In genomic region chr13:107374038-107374437, GRCh38 we compare ENCODE assay signal across 17 cellular contexts.
"Had no signal": no experiment of that assay in that cellular context is flagged by ENCODE, and none has a peak within 500 bp of the region (broad histone marks: within the 10 kb centered on the region; RNA-seq: fewer than 3 reads in every experiment).

No MANE protein-coding gene starts in this region.

- H3K4me1 Mint-ChIP-seq: activated CD4-positive, alpha-beta T cell treated with anti-CD3 and anti-CD28 coated beads, Interleukin-2, amount 10 ng/mL, durations not matched to agents 7 days and 5 days; activated naive CD4-positive, alpha-beta T cell treated with anti-CD3 and anti-CD28 coated beads, Interleukin-2, amount 10 ng/mL, durations not matched to agents 7 days and 5 days; stimulated activated memory B cell treated with anti-CD40 and anti-IgM and Interleukin-4, amounts not matched to agents 10 μg/mL and 1 μg/mL and 100 μg/mL, for 72 hours had no signal

- H3K4me1 ChIP-seq: ascending aorta, foreskin keratinocyte, left lung, parathyroid adenoma, testis had no signal

- H3K9me3 Mint-ChIP-seq: activated CD4-positive, alpha-beta T cell treated with anti-CD3 and anti-CD28 coated beads, Interleukin-2, amount 10 ng/mL, durations not matched to agents 7 days and 5 days; activated naive CD4-positive, alpha-beta T cell treated with anti-CD3 and anti-CD28 coated beads, Interleukin-2, amount 10 ng/mL, durations not matched to agents 7 days and 5 days; activated T-cell treated with anti-CD3 and anti-CD28 coated beads, Interleukin-2, amount 50 U/mL, for 4 hours; nephron; stimulated activated memory B cell treated with anti-CD40 and anti-IgM and Interleukin-4, amounts not matched to agents 10 μg/mL and 1 μg/mL and 100 μg/mL, for 72 hours had no signal

- ATAC-seq: activated CD4-positive, CD25-positive, alpha-beta regulatory T cell treated with anti-CD3 and anti-CD28 coated beads, Interleukin-2, amount 50 U/mL, for 24 hours; activated CD8-positive, alpha-beta T cell treated with anti-CD3 and anti-CD28 coated beads, Interleukin-2, amount 10 ng/mL, durations not matched to agents 7 days and 5 days; activated T-cell treated with anti-CD3 and anti-CD28 coated beads, Interleukin-2, amount 50 U/mL, for 4 hours; effector memory CD8-positive, alpha-beta T cell; foreskin keratinocyte; stimulated activated memory B cell treated with anti-CD40 and anti-IgM and Interleukin-4, amounts not matched to agents 10 μg/mL and 1 μg/mL and 100 μg/mL, for 72 hours had no signal

- H3K9ac ChIP-seq: parathyroid adenoma had no signal

- H3K27ac ChIP-seq: ascending aorta, foreskin keratinocyte, left lung, parathyroid adenoma, testis, upper lobe of left lung had no signal

- H3K4me3 Mint-ChIP-seq: activated CD4-positive, alpha-beta T cell treated with anti-CD3 and anti-CD28 coated beads, Interleukin-2, amount 10 ng/mL, durations not matched to agents 7 days and 5 days; activated CD8-positive, alpha-beta T cell treated with anti-CD3 and anti-CD28 coated beads, Interleukin-2, amount 10 ng/mL, durations not matched to agents 7 days and 5 days; activated naive CD4-positive, alpha-beta T cell treated with anti-CD3 and anti-CD28 coated beads, Interleukin-2, amount 10 ng/mL, durations not matched to agents 7 days and 5 days; activated T-cell treated with anti-CD3 and anti-CD28 coated beads, Interleukin-2, amount 50 U/mL, for 4 hours; effector memory CD8-positive, alpha-beta T cell; nephron; stimulated activated memory B cell treated with anti-CD40 and anti-IgM and Interleukin-4, amounts not matched to agents 10 μg/mL and 1 μg/mL and 100 μg/mL, for 72 hours had no signal

- H3K36me3 Mint-ChIP-seq: activated naive CD4-positive, alpha-beta T cell treated with anti-CD3 and anti-CD28 coated beads, Interleukin-2, amount 10 ng/mL, durations not matched to agents 7 days and 5 days; stimulated activated memory B cell treated with anti-CD40 and anti-IgM and Interleukin-4, amounts not matched to agents 10 μg/mL and 1 μg/mL and 100 μg/mL, for 72 hours had no signal

- H3K27me3 Mint-ChIP-seq: activated CD4-positive, alpha-beta T cell treated with anti-CD3 and anti-CD28 coated beads, Interleukin-2, amount 10 ng/mL, durations not matched to agents 7 days and 5 days; activated naive CD4-positive, alpha-beta T cell treated with anti-CD3 and anti-CD28 coated beads, Interleukin-2, amount 10 ng/mL, durations not matched to agents 7 days and 5 days; effector memory CD8-positive, alpha-beta T cell; stimulated activated memory B cell treated with anti-CD40 and anti-IgM and Interleukin-4, amounts not matched to agents 10 μg/mL and 1 μg/mL and 100 μg/mL, for 72 hours had no signal

- H3K27me3 ChIP-seq: ascending aorta, foreskin keratinocyte, left lung, testis, upper lobe of left lung had no signal

- H2AFZ ChIP-seq: parathyroid adenoma had no signal

- H3K79me2 ChIP-seq: parathyroid adenoma had no signal

- H3K27ac Mint-ChIP-seq: activated CD4-positive, alpha-beta T cell treated with anti-CD3 and anti-CD28 coated beads, Interleukin-2, amount 10 ng/mL, durations not matched to agents 7 days and 5 days; activated CD8-positive, alpha-beta T cell treated with anti-CD3 and anti-CD28 coated beads, Interleukin-2, amount 10 ng/mL, durations not matched to agents 7 days and 5 days; activated naive CD4-positive, alpha-beta T cell treated with anti-CD3 and anti-CD28 coated beads, Interleukin-2, amount 10 ng/mL, durations not matched to agents 7 days and 5 days; effector memory CD8-positive, alpha-beta T cell; nephron; stimulated activated memory B cell treated with anti-CD40 and anti-IgM and Interleukin-4, amounts not matched to agents 10 μg/mL and 1 μg/mL and 100 μg/mL, for 72 hours had no signal

- H3K36me3 ChIP-seq: ascending aorta, left lung, upper lobe of left lung had no signal

- H3K9me3 ChIP-seq: ascending aorta, left lung, testis, upper lobe of left lung had no signal

- H3K4me3 ChIP-seq: ascending aorta, left lung, testis, upper lobe of left lung had no signal

- DNase-seq: activated CD4-positive, alpha-beta T cell treated with anti-CD3 and anti-CD28 coated beads, Interleukin-2, amount 10 ng/mL, durations not matched to agents 7 days and 5 days; activated CD8-positive, alpha-beta memory T cell treated with anti-CD3 and anti-CD28 coated beads, Interleukin-2, amount 50 U/mL, for 4 hours; activated CD8-positive, alpha-beta T cell treated with anti-CD3 and anti-CD28 coated beads, Interleukin-2, amount 10 ng/mL, durations not matched to agents 7 days and 5 days; activated naive CD4-positive, alpha-beta T cell treated with anti-CD3 and anti-CD28 coated beads, Interleukin-2, amount 10 ng/mL, durations not matched to agents 7 days and 5 days; activated T-cell treated with anti-CD3 and anti-CD28 coated beads, Interleukin-2, amount 50 U/mL, for 4 hours; effector memory CD8-positive, alpha-beta T cell; kidney; left lung; stimulated activated CD4-positive, alpha-beta T cell treated with anti-CD3 and anti-CD28 coated beads, Interleukin-4, amount 100 ng/mL, for 4 hours; testis; upper lobe of left lung had no signal
